In genomic region chr3:115659861-115660260, GRCh38 we compare ENCODE assay signal across 13 cellular contexts. TPM values are rescaled to one million over a fixed set of nuclear protein-coding genes. Genes with fewer than 3 reads are reported as not detected.
DNase-seq lines count a peak whose midpoint lies in the region; ATAC-seq and TF ChIP-seq lines count a peak whose summit lies in the region.
"Had no signal": no experiment of that assay in that cellular context is flagged by ENCODE, and none has a peak within 500 bp of the region (broad histone marks: within the 10 kb centered on the region; RNA-seq: fewer than 3 reads in every experiment).

No MANE protein-coding gene starts in this region.

- H3K27ac Mint-ChIP-seq in brain (peak overlapping the region; percentile 36 to 100 (median 99)), naive B cell (peak overlapping the region in 4 of 6 donors; percentile 21 to 99 (median 76))
- H3K27ac Mint-ChIP-seq in activated CD4-positive, alpha-beta memory T cell treated with anti-CD3 and anti-CD28 coated beads, Interleukin-2, amount 10 ng/mL, durations not matched to agents 7 days and 5 days, result no peak overlapping the region

- H3K36me3 ChIP-seq in HUES48 (ENCODE audit: control insufficient read depth, insufficient read depth, low read length), result no peaks in the 10 kb centered on the region
- H3K36me3 ChIP-seq in tibial nerve, result no peaks in the 10 kb centered on the region

- H3K4me1 Mint-ChIP-seq in brain, result peaks cover 95% of the 10 kb centered on the region
- peaks cover 18 to 40% (median 29%) of the 10 kb centered on the region in 3 donors for H3K4me1 Mint-ChIP-seq in naive B cell
- peaks cover 24% of the 10 kb centered on the region for H3K4me1 Mint-ChIP-seq in activated CD4-positive, alpha-beta memory T cell treated with anti-CD3 and anti-CD28 coated beads, Interleukin-2, amount 10 ng/mL, durations not matched to agents 7 days and 5 days

- H3K27ac ChIP-seq in HUES48 (ENCODE audit: low read depth, low read length) (no peak overlapping the region), tibial nerve (peak overlapping the region; percentile 96 to 99 (median 98))

- H3K9me3 ChIP-seq in HUES48 (ENCODE audit: control insufficient read depth, insufficient read depth, low read length) (no peaks in the 10 kb centered on the region), tibial nerve (no peaks in the 10 kb centered on the region)

- H3K4me3 ChIP-seq in HUES48 (ENCODE audit: low read depth, low read length) (no peak overlapping the region; the same call in 1 of the 2 replicates), tibial nerve (peak overlapping the region in 2 of 4 donors; percentile 76 to 87)

- ATAC-seq in naive B cell (ENCODE audit: low read depth in 2 of 2), result no peak
- no peak for ATAC-seq in HG03280 (IDR thresholded peaks at IDR 0.05; ENCODE audit: unreplicated experiment)
- ATAC-seq: activated CD8-positive, alpha-beta memory T cell treated with anti-CD3 and anti-CD28 coated beads, Interleukin-2, amount 10 ng/mL, durations not matched to agents 7 days and 5 days; PC-3 had no signal

- CTCF ChIA-PET in activated CD4-positive, alpha-beta memory T cell treated with anti-CD3 and anti-CD28 coated beads, Interleukin-2, amount 10 ng/mL, durations not matched to agents 7 days and 5 days (lab: Charles Lee), result interaction anchor here (1.3 to 1.4 kb wide), 3 partner anchors 9 to 441 kb away, joined by 3 to 4 read pairs (median 3); no protein-coding TSS in a partner anchor

- H3K9me3 Mint-ChIP-seq in brain, result no peaks in the 10 kb centered on the region
- no peaks in the 10 kb centered on the region for H3K9me3 Mint-ChIP-seq in naive B cell
- no peaks in the 10 kb centered on the region for H3K9me3 Mint-ChIP-seq in activated CD4-positive, alpha-beta memory T cell treated with anti-CD3 and anti-CD28 coated beads, Interleukin-2, amount 10 ng/mL, durations not matched to agents 7 days and 5 days
- H3K9me3 Mint-ChIP-seq: endodermal cell; T-helper 2 cell treated with Interferon-gamma antibody and Interleukin-4, amounts not matched to agents 5 μg/mL and 100 μg/mL, for 36 hours had no signal

- no peak for TF ChIP-seq POLR2A in tibial nerve (IDR thresholded peaks at IDR 0.05)

- H3K27me3 Mint-ChIP-seq in brain (no peaks in the 10 kb centered on the region), naive B cell (peaks cover 0 to 2% (median 0%) of the 10 kb centered on the region in 3 donors)
- peaks cover 2% of the 10 kb centered on the region for H3K27me3 Mint-ChIP-seq in activated CD4-positive, alpha-beta memory T cell treated with anti-CD3 and anti-CD28 coated beads, Interleukin-2, amount 10 ng/mL, durations not matched to agents 7 days and 5 days

- H3K27me3 ChIP-seq in HUES48 (ENCODE audit: control insufficient read depth, insufficient read depth, low read length) (no peaks in the 10 kb centered on the region), tibial nerve (no peaks in the 10 kb centered on the region)

- TF ChIP-seq CTCF in brain (conservative IDR thresholded peaks at IDR 0.05), result no peak
- no peak for TF ChIP-seq CTCF in tibial nerve (IDR thresholded peaks at IDR 0.05)

- H3K36me3 Mint-ChIP-seq in brain (peaks cover 4% of the 10 kb centered on the region), naive B cell (no peaks in the 10 kb centered on the region)
- H3K36me3 Mint-ChIP-seq in activated CD4-positive, alpha-beta memory T cell treated with anti-CD3 and anti-CD28 coated beads, Interleukin-2, amount 10 ng/mL, durations not matched to agents 7 days and 5 days (ENCODE audit: low read depth), result no peaks in the 10 kb centered on the region

- no peak for TF ChIP-seq EP300 in tibial nerve (IDR thresholded peaks at IDR 0.05)

- peaks cover 27% of the 10 kb centered on the region for H3K4me1 ChIP-seq in HUES48 (ENCODE audit: control insufficient read depth, insufficient read depth, low read length)
- peaks cover 0 to 43% (median 24%) of the 10 kb centered on the region in 4 donors for H3K4me1 ChIP-seq in tibial nerve

- H3K9ac ChIP-seq in HUES48 (ENCODE audit: low read depth, low read length), result 0 out of 2 replicates have a peak overlapping the region, but pooled peaks have one; percentile 91

- H3K4me3 Mint-ChIP-seq in brain, result peak overlapping the region; percentile 8 to 93 (median 41)
- peak overlapping the region in 4 of 8 donors; percentile 1 to 98 (median 42) for H3K4me3 Mint-ChIP-seq in naive B cell
- no peak overlapping the region for H3K4me3 Mint-ChIP-seq in activated CD4-positive, alpha-beta memory T cell treated with anti-CD3 and anti-CD28 coated beads, Interleukin-2, amount 10 ng/mL, durations not matched to agents 7 days and 5 days

- DNase-seq in naive B cell (no peak), tibial nerve (ENCODE audit: low spot score in 2 of 2) (no peak), T1000 (lab: John Stamatoyannopoulos, UW) (no peak)
- DNase-seq in activated CD4-positive, alpha-beta memory T cell treated with anti-CD3 and anti-CD28 coated beads, Interleukin-2, amount 10 ng/mL, durations not matched to agents 7 days and 5 days, result no peak
- DNase-seq: activated CD8-positive, alpha-beta memory T cell treated with anti-CD3 and anti-CD28 coated beads, Interleukin-2, amount 10 ng/mL, durations not matched to agents 7 days and 5 days; DND-41; endodermal cell; PC-3 had no signal

- WGBS in tibial nerve, 2 donors, result 41 to 42% methylated on average over 5 of the region's 5 CpGs

- POLR2A ChIA-PET in activated CD4-positive, alpha-beta memory T cell treated with anti-CD3 and anti-CD28 coated beads, Interleukin-2, amount 10 ng/mL, durations not matched to agents 7 days and 5 days (lab: Charles Lee), result interaction anchor here (1.3 to 2.8 kb wide), 4 partner anchors 124 to 514 kb away, joined by 3 to 15 read pairs (median 4); no protein-coding TSS in a partner anchor

RNA-seq across cellular contexts. Expression of gene GAP43, which starts 36.6 kb away (rescaled TPM):
- 151 TPM for polyA plus RNA-seq in brain (ENCODE audit: insufficient read depth, low read depth, low replicate concordance)
- not detected for polyA plus RNA-seq in naive B cell (ENCODE audit: low read depth in 6 of 6)
- total RNA-seq in tibial nerve, result 10 to 100 TPM in 1 of 4 donors, 1 to 10 TPM in 3; 2.4 to 15.3 (median 6.0) TPM
- not detected for total RNA-seq in activated CD4-positive, alpha-beta memory T cell treated with anti-CD3 and anti-CD28 coated beads, Interleukin-2, amount 10 ng/mL, durations not matched to agents 7 days and 5 days
- total RNA-seq: activated CD8-positive, alpha-beta memory T cell treated with anti-CD3 and anti-CD28 coated beads, Interleukin-2, amount 10 ng/mL, durations not matched to agents 7 days and 5 days; MCF 10A; PC-3 had no signal
